In genomic region chr5:114857951-114858401, GRCh38 we compare ENCODE assay signal across 10 cellular contexts.
DNase-seq lines count a peak whose midpoint lies in the region; ATAC-seq and TF ChIP-seq lines count a peak whose summit lies in the region.
"Had no signal": no experiment of that assay in that cellular context is flagged by ENCODE, and none has a peak within 500 bp of the region (broad histone marks: within the 10 kb centered on the region; RNA-seq: fewer than 3 reads in every experiment).

No MANE protein-coding gene starts in this region.

- no TSS peak for BruUV-seq in A673 (replicated peaks; lab: Mats Ljungman, UMichigan)

- no peaks in the 10 kb centered on the region for H3K9me3 ChIP-seq in A673 (ENCODE audit: low read depth, low read length, poor library complexity, severe bottlenecking)

- ATAC-seq in GM18909 (IDR thresholded peaks at IDR 0.05; ENCODE audit: poor library complexity, unreplicated experiment), result no peak
- ATAC-seq in HG02884 (IDR thresholded peaks at IDR 0.05; ENCODE audit: unreplicated experiment), result no peak
- ATAC-seq: naive thymus-derived CD8-positive, alpha-beta T cell had no signal

- no peak overlapping the region for H3K27ac Mint-ChIP-seq in chondrocyte (ENCODE audit: unreplicated experiment)
- H3K27ac Mint-ChIP-seq: naive thymus-derived CD8-positive, alpha-beta T cell had no signal

- no peak overlapping the region for H3K4me3 Mint-ChIP-seq in chondrocyte (ENCODE audit: unreplicated experiment)

- no peaks in the 10 kb centered on the region for H3K36me3 ChIP-seq in A673 (ENCODE audit: insufficient read depth, low read length, poor library complexity, severe bottlenecking)
- H3K36me3 ChIP-seq: heart left ventricle had no signal

- no peak overlapping the region for H3K27ac ChIP-seq in A673 (ENCODE audit: low read depth, low read length, poor library complexity, severe bottlenecking)
- H3K27ac ChIP-seq: heart left ventricle had no signal

- no peak overlapping the region for H3K4me3 ChIP-seq in A673 (ENCODE audit: low read depth, low read length, poor library complexity, severe bottlenecking)
- H3K4me3 ChIP-seq: heart left ventricle had no signal

- H3K4me1 ChIP-seq in A673 (ENCODE audit: insufficient read depth, low read length, poor library complexity, severe bottlenecking), result no peaks in the 10 kb centered on the region
- H3K4me1 ChIP-seq: heart left ventricle had no signal

- intact Hi-C loops in A673 (cut with micrococcal nuclease; ENCODE audit: unreplicated experiment), result no loop called here

- CTCF ChIA-PET in A673 (lab: Charles Lee), result no interaction called here

- no peaks in the 10 kb centered on the region for H3K27me3 ChIP-seq in A673 (replicated peaks; ENCODE audit: insufficient read depth, low read depth, low read length, poor library complexity)
- H3K27me3 ChIP-seq: heart left ventricle had no signal

- H3K36me3 Mint-ChIP-seq in chondrocyte (ENCODE audit: low read depth), result no peaks in the 10 kb centered on the region
- H3K36me3 Mint-ChIP-seq: naive thymus-derived CD8-positive, alpha-beta T cell had no signal

- H3K27me3 Mint-ChIP-seq in chondrocyte (ENCODE audit: low read depth), result no peaks in the 10 kb centered on the region

- TF ChIP-seq CTCF in A673 (conservative IDR thresholded peaks at IDR 0.05; ENCODE audit: low read depth, low read length) (no peak), chondrocyte (IDR thresholded peaks at IDR 0.05) (no peak)

- POLR2A ChIA-PET in A673 (lab: Charles Lee; ENCODE audit: low non-redundant PET), result no interaction called here

- peaks cover 27% of the 10 kb centered on the region for H3K9me3 Mint-ChIP-seq in chondrocyte (ENCODE audit: low read depth)

- DNase-seq in A673 (ENCODE audit: low spot score), result peak; percentile 1
- peak; percentile 78 for DNase-seq in HT1080 (ENCODE audit: low read depth)
- DNase-seq in SKM-1 treated with dmso at 0.1 percent for 144 hours (lab: John Stamatoyannopoulos, UW; ENCODE audit: unreplicated experiment), result peak; percentile 95
- peak; percentile 4 for DNase-seq in left kidney (ENCODE audit: low read depth, low spot score)
- no peak for DNase-seq in chondrocyte (ENCODE audit: low spot score)
- no peak for DNase-seq in activated T-cell treated with anti-CD3 and anti-CD28 coated beads, Interleukin-2, amount 50 U/mL, for 1 hour
- DNase-seq: heart left ventricle; naive thymus-derived CD8-positive, alpha-beta T cell had no signal

- H3K4me1 Mint-ChIP-seq in chondrocyte (ENCODE audit: low read depth), result no peaks in the 10 kb centered on the region

Comparison
In these comparisons a context has a peak if more than half of its experiments do, and no peak if none do; other contexts are left out.
1. DNase-seq: peak in A673 (single experiment), HT1080 (single experiment), SKM-1 treated with dmso at 0.1 percent for 144 hours (single experiment) and left kidney (single experiment); none in chondrocyte (single experiment) and activated T-cell treated with anti-CD3 and anti-CD28 coated beads, Interleukin-2, amount 50 U/mL, for 1 hour (single experiment).